In the genomic region with DNA sequence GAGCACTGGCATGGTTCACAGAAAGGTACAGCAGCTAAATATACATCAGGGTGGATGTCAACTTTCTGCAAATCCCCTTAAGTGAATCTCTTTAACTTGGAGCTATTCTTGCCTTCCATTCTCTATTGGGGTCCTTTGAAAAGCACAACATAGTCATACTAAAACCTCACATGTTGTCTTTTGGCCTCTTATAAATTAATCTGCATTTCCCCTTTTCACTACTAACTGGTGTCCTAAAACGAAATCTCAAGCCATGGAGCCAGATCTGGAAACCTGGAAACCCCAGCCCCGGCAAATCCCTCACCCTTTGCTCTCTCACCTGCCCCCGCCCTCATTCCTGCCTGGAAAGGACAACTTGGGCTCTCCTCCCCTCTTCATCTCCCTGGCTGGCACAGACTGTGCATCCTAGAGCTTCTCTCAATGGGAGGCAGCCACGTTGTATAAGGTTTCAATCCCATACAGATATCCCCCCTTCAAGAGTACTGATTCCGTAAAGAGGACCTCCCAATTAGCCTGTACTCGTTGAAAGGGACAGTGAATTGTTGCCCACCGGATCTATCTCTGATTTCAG, we compare ENCODE assay signal across 1 cellular context.
TF ChIP-seq lines count a peak whose summit lies in the region.

No MANE protein-coding gene starts in this region.

TF ChIP-seq in endothelial cell of umbilical vein, 7 proteins besides CTCF, POLR2A, EP300 and RAD21 (continued from another document):
- TF ChIP-seq JUN (IDR thresholded peaks at IDR 0.05; ENCODE audit: borderline replicate concordance, insufficient read depth, insufficient read length, low read depth) (no peak), MYC (IDR thresholded peaks at IDR 0.05; ENCODE audit: low read depth, low read length) (no peak), POLR2AphosphoS5 (IDR thresholded peaks at IDR 0.05; ENCODE audit: insufficient read depth, low read depth, low read length) (no peak), EZH2 (IDR thresholded peaks at IDR 0.05; ENCODE audit: borderline replicate concordance, low read depth, low read length, severe bottlenecking) (no peak), GATA2 (IDR thresholded peaks at IDR 0.05; ENCODE audit: insufficient read depth, insufficient read length, low read depth, low read length) (no peak), FOS (IDR thresholded peaks at IDR 0.05; ENCODE audit: borderline replicate concordance, insufficient read depth, low read length) (no peak)
